ENCODE assay signal across 8 cellular contexts in genomic region chr1:2556277-2557145, GRCh38. TPM values are rescaled to one million over a fixed set of nuclear protein-coding genes. Genes with fewer than 3 reads are reported as not detected.
DNase-seq lines count a peak whose midpoint lies in the region; ATAC-seq and TF ChIP-seq lines count a peak whose summit lies in the region.

Gene TNFRSF14 (plus strand): TSS chr1:2556371. CDS start chr1:2556665, 294 bp downstream.

- no peaks in the 10 kb centered on the region for H3F3A ChIP-seq in Loucy (ENCODE audit: low read depth)

- H3K27ac Mint-ChIP-seq in effector memory CD8-positive, alpha-beta T cell, result peak within 1 kb of the TSS; percentile 96 to 99
- peak within 1 kb of the TSS; percentile 98 to 100 (median 99) for H3K27ac Mint-ChIP-seq in naive B cell

- peak within 1 kb of the TSS; percentile 93 to 98 for H3K4me3 Mint-ChIP-seq in effector memory CD8-positive, alpha-beta T cell
- H3K4me3 Mint-ChIP-seq in naive B cell, result peak within 1 kb of the TSS; percentile 92 to 99 (median 96)

- peak within 1 kb of the TSS; percentile 75 for H3K27ac ChIP-seq in substantia nigra (ENCODE audit: low read depth, low read length, poor library complexity, severe bottlenecking)

- H3K9ac ChIP-seq in Loucy (ENCODE audit: low read depth, low read length, poor library complexity, severe bottlenecking), result peak within 1 kb of the TSS; percentile 97

- no peaks in the 10 kb centered on the region for H3K9me2 ChIP-seq in Loucy (replicated peaks; ENCODE audit: low read depth, low read length)

- H3K27me3 ChIP-seq in Loucy (ENCODE audit: insufficient read depth, low read length, poor library complexity, severe bottlenecking), result no peaks in the 10 kb centered on the region

- H3K4me2 ChIP-seq in Loucy (ENCODE audit: low read depth, low read length, poor library complexity, severe bottlenecking), result peak within 1 kb of the TSS; percentile 95

- peaks cover 9% of the 10 kb centered on the region for H4K20me1 ChIP-seq in Loucy (ENCODE audit: insufficient read depth, low read length, poor library complexity, severe bottlenecking)

- H3K4me1 ChIP-seq in Loucy (ENCODE audit: insufficient read depth, low read length, poor library complexity, severe bottlenecking), result peaks cover 27% of the 10 kb centered on the region

- ATAC-seq in GM19467 (IDR thresholded peaks at IDR 0.05; ENCODE audit: unreplicated experiment), result peak; percentile 27
- peak; percentile 76 for ATAC-seq in effector memory CD8-positive, alpha-beta T cell (replicated peaks)
- ATAC-seq in naive B cell (ENCODE audit: low read depth in 2 of 2), result peak; percentile 67 to 73
- no peak for ATAC-seq in GM18517 (IDR thresholded peaks at IDR 0.05; ENCODE audit: unreplicated experiment)

- H3K36me3 Mint-ChIP-seq in effector memory CD8-positive, alpha-beta T cell (ENCODE audit: insufficient read depth), result peaks cover 35% of the 10 kb centered on the region
- peaks cover 0 to 7% of the 10 kb centered on the region in 2 donors for H3K36me3 Mint-ChIP-seq in naive B cell

- no peaks in the 10 kb centered on the region for H3K27me3 Mint-ChIP-seq in effector memory CD8-positive, alpha-beta T cell
- no peaks in the 10 kb centered on the region for H3K27me3 Mint-ChIP-seq in naive B cell

- H3K36me3 ChIP-seq in Loucy (ENCODE audit: insufficient read depth, low read length), result no peaks in the 10 kb centered on the region

- H3K79me2 ChIP-seq in Loucy (ENCODE audit: insufficient read depth, low read length), result peaks cover 21% of the 10 kb centered on the region

- no peaks in the 10 kb centered on the region for H3K9me3 Mint-ChIP-seq in effector memory CD8-positive, alpha-beta T cell
- H3K9me3 Mint-ChIP-seq in naive B cell, result no peaks in the 10 kb centered on the region

- H3K4me3 ChIP-seq in Loucy (ENCODE audit: low read length, poor library complexity, severe bottlenecking), result peak within 1 kb of the TSS; percentile 84

- H3K4me1 Mint-ChIP-seq in effector memory CD8-positive, alpha-beta T cell (ENCODE audit: low read depth in 2 of 2), result peaks cover 43 to 45% of the 10 kb centered on the region in 2 donors
- H3K4me1 Mint-ChIP-seq in naive B cell, result peaks cover 35 to 51% (median 41%) of the 10 kb centered on the region in 3 donors

- DNase-seq in CD1c-positive myeloid dendritic cell (ENCODE audit: extremely low spot score), result peak; percentile 76
- DNase-seq in activated CD4-positive, alpha-beta T cell treated with anti-CD3 and anti-CD28 coated beads, Interleukin-2, amount 50 U/mL, for 48 hours, result peak; percentile 66 to 67
- DNase-seq in effector memory CD8-positive, alpha-beta T cell, result peak; percentile 67 to 73 (median 71)
- DNase-seq in naive B cell, result peak; percentile 79
- DNase-seq in substantia nigra (lab: John Stamatoyannopoulos, UW), result peak in 13 of 49 donors; percentile 26 to 45 (median 34)

- no peaks in the 10 kb centered on the region for H3K9me3 ChIP-seq in Loucy (ENCODE audit: insufficient read depth, low read depth, low read length)

- TF ChIP-seq CTCF in Loucy (conservative IDR thresholded peaks at IDR 0.05; ENCODE audit: low read length), result no peak; the same call in 1 of the 2 replicates

- no peak within 1 kb of the TSS for H2AFZ ChIP-seq in Loucy (ENCODE audit: low read length)

RNA-seq across cellular contexts. Expression of gene TNFRSF14, which starts in this region (rescaled TPM):
- polyA plus RNA-seq in naive B cell (ENCODE audit: low read depth in 6 of 6), result 10 to 100 TPM; 40.7 to 75.6 (median 50.4) TPM
